Comparison of ENCODE assay signal across 1 cellular context in the genomic region with DNA sequence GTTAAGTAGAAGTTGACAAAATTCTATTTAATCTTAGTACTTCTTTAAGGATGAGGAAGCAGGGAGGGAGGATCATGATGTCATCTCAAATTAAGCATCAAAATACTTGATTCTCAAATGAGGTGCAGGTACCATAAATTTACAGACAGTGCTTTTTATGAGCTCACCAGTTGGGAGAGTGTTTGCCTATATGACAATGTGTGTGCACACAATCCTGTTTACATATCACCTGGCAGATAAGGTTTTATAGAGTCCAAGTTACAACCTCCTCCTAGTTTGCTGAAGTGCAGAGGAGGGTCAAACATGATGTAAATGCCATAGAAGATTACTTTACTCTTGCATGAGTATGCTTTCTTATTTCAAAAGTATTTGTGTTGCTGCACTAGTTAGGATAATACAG.
TF ChIP-seq lines count a peak whose summit lies in the region.

No MANE protein-coding gene starts in this region.

TF ChIP-seq in IMR-90, 13 proteins besides CTCF, POLR2A, EP300 and RAD21:
- no peak for TF ChIP-seq RCOR1 (IDR thresholded peaks at IDR 0.05; ENCODE audit: insufficient replicate concordance, low read length)
- TF ChIP-seq MAZ (IDR thresholded peaks at IDR 0.05; ENCODE audit: borderline replicate concordance, low read depth, low read length) = no peak
- TF ChIP-seq MXI1 (IDR thresholded peaks at IDR 0.05; ENCODE audit: borderline replicate concordance, low read depth, low read length) = no peak
- no peak for TF ChIP-seq NFE2L2 (IDR thresholded peaks at IDR 0.05; ENCODE audit: low read depth, low read length)
- no peak for TF ChIP-seq MAFK (IDR thresholded peaks at IDR 0.05; ENCODE audit: low read depth, low read length)
